Comparison of ENCODE assay signal across 24 cellular contexts in the genomic region with DNA sequence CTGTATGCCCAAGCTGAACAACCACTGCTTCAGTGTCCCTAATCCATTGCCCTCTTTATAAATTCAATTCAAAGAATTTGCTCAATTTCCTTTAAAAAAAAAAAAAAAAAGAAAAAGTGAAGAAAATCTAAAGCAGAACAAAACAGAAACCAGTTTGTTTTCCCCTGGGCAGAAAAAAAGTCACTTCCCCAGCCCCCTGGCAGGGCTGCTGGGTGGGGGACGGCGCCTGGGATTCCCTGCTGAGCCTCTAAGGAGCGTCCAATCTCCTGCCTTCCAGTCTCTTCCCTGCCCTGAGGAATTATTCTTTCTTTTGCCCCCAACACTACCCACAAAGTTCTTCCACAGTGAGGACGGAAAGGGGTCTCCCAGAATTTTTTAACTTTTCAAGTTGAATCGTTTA. TPM values are rescaled to one million over a fixed set of nuclear protein-coding genes. Genes with fewer than 3 reads are reported as not detected.
DNase-seq lines count a peak whose midpoint lies in the region; ATAC-seq and TF ChIP-seq lines count a peak whose summit lies in the region.
"Had no signal": no experiment of that assay in that cellular context is flagged by ENCODE, and none has a peak within 500 bp of the region (broad histone marks: within the 10 kb centered on the region; RNA-seq: fewer than 3 reads in every experiment).

No MANE protein-coding gene starts in this region.

- TF ChIP-seq CTCF in H9 (conservative IDR thresholded peaks at IDR 0.05) (no peak), brain microvascular endothelial cell (IDR thresholded peaks at IDR 0.05; ENCODE audit: low read depth, low read length, missing control alignments) (no peak)

- no peak overlapping the region for H4K91ac ChIP-seq in H9 (ENCODE audit: insufficient read length, low read depth, low read length)

- H2BK20ac ChIP-seq in H9 (ENCODE audit: low read depth, low read length, poor library complexity, severe bottlenecking), result no peak overlapping the region

- H4K8ac ChIP-seq in H9 (replicated peaks; ENCODE audit: insufficient read length, low read depth, low read length), result no peak overlapping the region

- no peak overlapping the region for H3K18ac ChIP-seq in H9 (ENCODE audit: insufficient read length, low read depth, low read length)

- no peaks in the 10 kb centered on the region for H3K9me3 ChIP-seq in H9 (ENCODE audit: control insufficient read depth, low read depth, low read length)
- H3K9me3 ChIP-seq: colonic mucosa, neutrophil had no signal

- no peak overlapping the region for H3K14ac ChIP-seq in H9 (ENCODE audit: insufficient read depth, low read length)

- H3K4ac ChIP-seq in H9 (ENCODE audit: low read depth, low read length), result no peak overlapping the region

- H3K56ac ChIP-seq in H9 (ENCODE audit: insufficient read length, low read depth, low read length), result no peak overlapping the region

- ATAC-seq in HG02840 (IDR thresholded peaks at IDR 0.05; ENCODE audit: low FRiP score, unreplicated experiment), result no peak
- ATAC-seq in stimulated activated naive CD8-positive, alpha-beta T cell treated with anti-CD3 and anti-CD28 coated beads, Interleukin-15, Interleukin-2, amounts not matched to agents 100 U/mL and 50 U/mL, for 24 hours, result no peak
- ATAC-seq: activated naive CD8-positive, alpha-beta T cell treated with anti-CD3 and anti-CD28 coated beads, Interleukin-2, amount 50 U/mL, for 24 hours; T-cell had no signal

- H3K4me1 ChIP-seq in ACC112 (ENCODE audit: control insufficient read depth, insufficient read depth, low read length, unreplicated experiment), result peaks cover 71% of the 10 kb centered on the region
- H3K4me1 ChIP-seq in H9 (ENCODE audit: insufficient read depth, low read length), result peaks cover 3% of the 10 kb centered on the region; the same call in 1 of the 2 replicates
- H3K4me1 ChIP-seq: colonic mucosa had no signal

- peak overlapping the region; percentile 69 for H3K27ac ChIP-seq in ACC112 (ENCODE audit: low read depth, low read length)
- no peak overlapping the region for H3K27ac ChIP-seq in H9 (ENCODE audit: insufficient read length, low read depth, low read length)
- peak overlapping the region; percentile 37 for H3K27ac ChIP-seq in brain microvascular endothelial cell
- H3K27ac ChIP-seq: colonic mucosa, neutrophil had no signal

- H3K4me3 ChIP-seq in ACC112 (ENCODE audit: low read depth, low read length), result no peak overlapping the region
- no peak overlapping the region for H3K4me3 ChIP-seq in brain microvascular endothelial cell (ENCODE audit: low read depth, low read length)
- H3K4me3 ChIP-seq: colonic mucosa had no signal

- H2BK5ac ChIP-seq in H9 (ENCODE audit: insufficient read length, low read length), result no peak overlapping the region

- no peak overlapping the region for H3K27ac Mint-ChIP-seq in H9
- H3K27ac Mint-ChIP-seq: activated CD4-positive, alpha-beta memory T cell treated with anti-CD3 and anti-CD28 coated beads, Interleukin-2, amount 10 ng/mL, durations not matched to agents 7 days and 5 days; activated naive CD8-positive, alpha-beta T cell treated with anti-CD3 and anti-CD28 coated beads, Interleukin-2, amount 50 U/mL, for 24 hours; T-cell had no signal

- H2BK12ac ChIP-seq in H9 (ENCODE audit: insufficient read length, low read depth, low read length), result no peak overlapping the region

- H3K4me1 Mint-ChIP-seq in H9, result peaks cover 20 to 21% of the 10 kb centered on the region in 2 experiments
- H3K4me1 Mint-ChIP-seq: activated naive CD8-positive, alpha-beta T cell treated with anti-CD3 and anti-CD28 coated beads, Interleukin-2, amount 50 U/mL, for 24 hours had no signal

- no peak overlapping the region for H4K5ac ChIP-seq in H9 (ENCODE audit: insufficient read length, low read depth, low read length)

- H3T11ph ChIP-seq in H9 (ENCODE audit: low read length), result no peak overlapping the region

- WGBS in H9 (ENCODE audit: extremely low coverage, insufficient read length, low lambda C conversion rate), result no CpG with 5 or more reads among the region's 5 CpGs

- no peak overlapping the region for H3K9ac ChIP-seq in H9 (ENCODE audit: extremely low read depth, insufficient read length, low read length)

- H3K23ac ChIP-seq in H9 (ENCODE audit: insufficient read length, low read depth, low read length), result no peak overlapping the region

- no peaks in the 10 kb centered on the region for H4K20me1 ChIP-seq in H9 (ENCODE audit: control insufficient read depth, insufficient read depth, insufficient read length)

- H2AFZ ChIP-seq in ACC112 (ENCODE audit: low read length, unreplicated experiment), result no peak overlapping the region
- H2AFZ ChIP-seq in H9 (ENCODE audit: low read length), result no peak overlapping the region

- no peaks in the 10 kb centered on the region for H3K23me2 ChIP-seq in H9 (ENCODE audit: insufficient read length, low read depth, low read length, poor library complexity, severe bottlenecking)

- H2AK5ac ChIP-seq in H9 (ENCODE audit: insufficient read length, low read length), result no peak overlapping the region

- H3K4me2 ChIP-seq in H9 (ENCODE audit: insufficient read depth, insufficient read length, low read length), result no peak overlapping the region

- DNase-seq in H9, result peak; percentile 15
- no peak for DNase-seq in brain microvascular endothelial cell
- peak; percentile 45 for DNase-seq in mesenteric fat pad (ENCODE audit: low spot score)
- no peak for DNase-seq in HUDEP-2 (lab: John Stamatoyannopoulos, UW; ENCODE audit: unreplicated experiment in 76 of 76)
- no peak for DNase-seq in stimulated activated naive CD8-positive, alpha-beta T cell treated with anti-CD3 and anti-CD28 coated beads, Interleukin-15, Interleukin-2, amounts not matched to agents 100 U/mL and 50 U/mL, for 24 hours
- DNase-seq in activated CD8-positive, alpha-beta memory T cell treated with anti-CD3 and anti-CD28 coated beads, Interleukin-2, amount 50 U/mL, for 4 hours, result no peak
- DNase-seq: activated CD4-positive, alpha-beta memory T cell treated with anti-CD3 and anti-CD28 coated beads, Interleukin-2, amount 10 ng/mL, durations not matched to agents 7 days and 5 days; activated CD4-positive, CD25-positive, alpha-beta regulatory T cell treated with anti-CD3 and anti-CD28 coated beads, Interleukin-2, amount 50 U/mL, for 72 hours; activated gamma-delta T cell treated with Interleukin-2 at 50 U/mL for 16 hours; activated naive CD8-positive, alpha-beta T cell treated with anti-CD3 and anti-CD28 coated beads, Interleukin-2, amount 50 U/mL, for 24 hours; colonic mucosa; islet precursor cell; KG1; mammary epithelial cell; NCI-H1436; NCI-H446 treated with DMSO at 0.1 percent for 48 hours; OCI-M1; SHP77 treated with DMSO at 0.1 percent for 48 hours; small intestine; stimulated activated CD4-positive, alpha-beta T cell treated with anti-CD3 and anti-CD28 coated beads, Interleukin-2, amount 100 ng/mL, for 24 hours; T-cell had no signal

- no peak overlapping the region for H2BK120ac ChIP-seq in H9 (ENCODE audit: low read depth, low read length, poor library complexity, severe bottlenecking)

- no peaks in the 10 kb centered on the region for H3K36me3 ChIP-seq in ACC112 (ENCODE audit: insufficient read depth, low read length)
- H3K36me3 ChIP-seq in brain microvascular endothelial cell (replicated peaks), result no peaks in the 10 kb centered on the region
- H3K36me3 ChIP-seq: colonic mucosa, neutrophil had no signal

- no peaks in the 10 kb centered on the region for H3K79me2 ChIP-seq in ACC112 (ENCODE audit: control insufficient read depth, insufficient read depth, low read length, unreplicated experiment)
- no peaks in the 10 kb centered on the region for H3K79me2 ChIP-seq in H9 (ENCODE audit: insufficient read depth, low read length)

- H3K79me1 ChIP-seq in H9 (ENCODE audit: insufficient read depth, low read depth, low read length, poor library complexity, severe bottlenecking), result no peaks in the 10 kb centered on the region

- H2BK15ac ChIP-seq in H9 (ENCODE audit: low read depth, low read length), result no peak overlapping the region

- no peaks in the 10 kb centered on the region for H3K27me3 Mint-ChIP-seq in H9 (ENCODE audit: low read depth)
- H3K27me3 Mint-ChIP-seq: activated CD4-positive, alpha-beta memory T cell treated with anti-CD3 and anti-CD28 coated beads, Interleukin-2, amount 10 ng/mL, durations not matched to agents 7 days and 5 days had no signal

- H3K4me3 Mint-ChIP-seq in H9, result no peak overlapping the region
- H3K4me3 Mint-ChIP-seq: activated CD4-positive, alpha-beta memory T cell treated with anti-CD3 and anti-CD28 coated beads, Interleukin-2, amount 10 ng/mL, durations not matched to agents 7 days and 5 days; activated naive CD8-positive, alpha-beta T cell treated with anti-CD3 and anti-CD28 coated beads, Interleukin-2, amount 50 U/mL, for 24 hours; T-cell had no signal

- in situ Hi-C loops in brain microvascular endothelial cell (cut with HindIII; ENCODE audit: low pct_ligation_motif_present, low sequenced_read_pairs), result no loop called here

- peaks cover 0 to 2% of the 10 kb centered on the region in 2 experiments; a peak in 1 of 5 replicates for H3K9me3 Mint-ChIP-seq in H9
- H3K9me3 Mint-ChIP-seq: activated CD4-positive, alpha-beta memory T cell treated with anti-CD3 and anti-CD28 coated beads, Interleukin-2, amount 10 ng/mL, durations not matched to agents 7 days and 5 days; T-cell had no signal

- H3K27me3 ChIP-seq in ACC112 (ENCODE audit: insufficient read depth, low read length), result no peaks in the 10 kb centered on the region
- no peaks in the 10 kb centered on the region for H3K27me3 ChIP-seq in H9 (ENCODE audit: insufficient read depth, low read length)
- no peaks in the 10 kb centered on the region for H3K27me3 ChIP-seq in brain microvascular endothelial cell (replicated peaks)
- H3K27me3 ChIP-seq: colonic mucosa, neutrophil had no signal

- peaks cover 0 to 8% (median 6%) of the 10 kb centered on the region in 3 experiments; a peak in 6 of 7 replicates for H3K36me3 Mint-ChIP-seq in H9 (ENCODE audit: insufficient read depth in 1 of 3, low read depth in 3 of 3)
- H3K36me3 Mint-ChIP-seq: T-cell had no signal

RNA-seq across cellular contexts. Expression of a gene that starts 23.9 kb away (rescaled TPM):
- total RNA-seq in H9 (2021) (16.2 and 17.1 TPM in 2 replicates), mesenteric fat pad (8.9 TPM)
- total RNA-seq: activated CD4-positive, alpha-beta memory T cell treated with anti-CD3 and anti-CD28 coated beads, Interleukin-2, amount 10 ng/mL, durations not matched to agents 7 days and 5 days had no signal

Comparison
In these comparisons a context has a peak if more than half of its experiments do, and no peak if none do; other contexts are left out.
1. DNase-seq: peak in H9 (single experiment) and mesenteric fat pad (single experiment); none in brain microvascular endothelial cell (single experiment), HUDEP-2 (0 of 76), stimulated activated naive CD8-positive, alpha-beta T cell treated with anti-CD3 and anti-CD28 coated beads, Interleukin-15, Interleukin-2, amounts not matched to agents 100 U/mL and 50 U/mL, for 24 hours (single experiment) and activated CD8-positive, alpha-beta memory T cell treated with anti-CD3 and anti-CD28 coated beads, Interleukin-2, amount 50 U/mL, for 4 hours (single experiment).